21 cellular contexts compared by ENCODE assay signal in genomic region chr18:34817636-34818035, GRCh38.
A peak's percentile ranks its signal among the peaks of the same experiment; 100 is the strongest.
DNase-seq lines count a peak whose midpoint lies in the region; TF ChIP-seq lines count a peak whose summit lies in the region.
"Had no signal": no experiment of that assay in that cellular context is flagged by ENCODE, and none has a peak within 500 bp of the region (broad histone marks: within the 10 kb centered on the region; RNA-seq: fewer than 3 reads in every experiment).

No MANE protein-coding gene starts in this region.

- no peaks in the 10 kb centered on the region for H3K36me3 ChIP-seq in Loucy (ENCODE audit: insufficient read depth, low read length)

- H3F3A ChIP-seq in Loucy (ENCODE audit: low read depth) = no peaks in the 10 kb centered on the region

- H3K27me3 ChIP-seq in Loucy (ENCODE audit: insufficient read depth, low read length, poor library complexity, severe bottlenecking) = no peaks in the 10 kb centered on the region

- DNase-seq in midbrain (lab: John Stamatoyannopoulos, UW) = peak; percentile 53
- no peak for DNase-seq in NCI-H2107 (lab: John Stamatoyannopoulos, UW)
- no peak for DNase-seq in NCI-H748 (lab: John Stamatoyannopoulos, UW; ENCODE audit: unreplicated experiment)
- no peak for DNase-seq in NCI-H1694 treated with DMSO at 0.1 percent for 48 hours (lab: John Stamatoyannopoulos, UW)
- DNase-seq in GM19240 (ENCODE audit: insufficient read length, low spot score) = no peak
- DNase-seq: AML-193; CD4-positive, alpha-beta memory T cell; COR-L47; NCI-H1092; NCI-H1436; NCI-H187 treated with DMSO at 0.1 percent for 48 hours; NCI-H446; NCI-H524 treated with DMSO at 0.1 percent for 48 hours; NCI-H82; NK-92 treated with Interleukin-12 subunit alpha and Interleukin-12 subunit beta, amount 100 ng/mL, for 24 hours; PC-3; SK-N-SH had no signal

- H3K4me1 ChIP-seq in Loucy (ENCODE audit: insufficient read depth, low read length, poor library complexity, severe bottlenecking) = no peaks in the 10 kb centered on the region

- no peaks in the 10 kb centered on the region for H3K9me2 ChIP-seq in Loucy (replicated peaks; ENCODE audit: low read depth, low read length)
- H3K9me2 ChIP-seq: SK-N-SH had no signal

- H3K4me3 ChIP-seq in Loucy (ENCODE audit: low read length, poor library complexity, severe bottlenecking) = no peak overlapping the region

- no peak for TF ChIP-seq CTCF in Loucy (conservative IDR thresholded peaks at IDR 0.05; ENCODE audit: low read length)

- H3K4me2 ChIP-seq in Loucy (ENCODE audit: low read depth, low read length, poor library complexity, severe bottlenecking) = no peak overlapping the region
- H3K4me2 ChIP-seq: KMS-11, SK-N-SH had no signal

- H3K9me3 ChIP-seq in Loucy (ENCODE audit: insufficient read depth, low read depth, low read length) = no peaks in the 10 kb centered on the region
- H3K9me3 ChIP-seq: SK-N-SH had no signal

- no peaks in the 10 kb centered on the region for H4K20me1 ChIP-seq in Loucy (ENCODE audit: insufficient read depth, low read length, poor library complexity, severe bottlenecking)

- H3K27ac ChIP-seq in cingulate gyrus (ENCODE audit: low read depth, low read length) = peak overlapping the region; percentile 87
- H3K27ac ChIP-seq: HL-60, KMS-11 had no signal

- H2AFZ ChIP-seq in Loucy (ENCODE audit: low read length) = 0 out of 2 replicates have a peak overlapping the region, but pooled peaks have one; percentile 21

- no peak overlapping the region for H3K9ac ChIP-seq in Loucy (ENCODE audit: low read depth, low read length, poor library complexity, severe bottlenecking)
- H3K9ac ChIP-seq: KMS-11, SK-N-SH had no signal

- H3K79me2 ChIP-seq in Loucy (ENCODE audit: insufficient read depth, low read length) = no peaks in the 10 kb centered on the region
